ENCODE assay signal across 10 cellular contexts in genomic region chr3:40452057-40452456, GRCh38. TPM values are rescaled to one million over a fixed set of nuclear protein-coding genes. Genes with fewer than 3 reads are reported as not detected.
DNase-seq lines count a peak whose midpoint lies in the region; ATAC-seq, FAIRE-seq and TF ChIP-seq lines count a peak whose summit lies in the region.
"Had no signal": no experiment of that assay in that cellular context is flagged by ENCODE, and none has a peak within 500 bp of the region (broad histone marks: within the 10 kb centered on the region; RNA-seq: fewer than 3 reads in every experiment).

No MANE protein-coding gene starts in this region.

- H3K4me3 ChIP-seq in HAP-1 (peak overlapping the region; percentile 62; the same call in 1 of the 2 replicates), right cardiac atrium (ENCODE audit: low read length) (peak overlapping the region; percentile 70), skeletal muscle tissue (ENCODE audit: low read length in 3 of 3) (peak overlapping the region; percentile 93 to 96 (median 95))

- H3K27me3 Mint-ChIP-seq in WTC11 (ENCODE audit: low read depth) = no peaks in the 10 kb centered on the region

- intact Hi-C loops in right cardiac atrium (cut with DNase I) = loop anchor here in 1 of 4 donors (10.0 kb wide), 1 partner anchor 127 kb away; no protein-coding TSS in a partner anchor

- H3K4me1 ChIP-seq in HAP-1 = peaks cover 19% of the 10 kb centered on the region
- H3K4me1 ChIP-seq in right cardiac atrium (ENCODE audit: control insufficient read depth, insufficient read depth, low read length) = peaks cover 3% of the 10 kb centered on the region
- peaks cover 9 to 19% (median 19%) of the 10 kb centered on the region in 3 donors for H3K4me1 ChIP-seq in skeletal muscle tissue (ENCODE audit: control insufficient read depth in 3 of 3, insufficient read depth in 3 of 3, low read length in 3 of 3)

- in situ Hi-C loops in HAP-1 (cut with MboI; ENCODE audit: low sequenced_read_pairs) = no loop called here

- H3K9ac ChIP-seq in skeletal muscle tissue (ENCODE audit: low read depth in 1 of 3, low read length in 3 of 3) = peak overlapping the region in 2 of 3 donors; percentile 91 to 93

- no peaks in the 10 kb centered on the region for H3K36me3 ChIP-seq in HAP-1 (replicated peaks)
- H3K36me3 ChIP-seq in skeletal muscle tissue (ENCODE audit: control insufficient read depth in 3 of 3, insufficient read depth in 3 of 3, low read length in 3 of 3) = peaks cover 0 to 6% (median 5%) of the 10 kb centered on the region in 3 donors

- H3K9me3 ChIP-seq in HAP-1 (no peaks in the 10 kb centered on the region), right cardiac atrium (ENCODE audit: control insufficient read depth, low read length) (no peaks in the 10 kb centered on the region), skeletal muscle tissue (ENCODE audit: control insufficient read depth in 3 of 3, low read length in 3 of 3) (no peaks in the 10 kb centered on the region)

- H3K4me1 Mint-ChIP-seq in WTC11 = peaks cover 11% of the 10 kb centered on the region

- H3K4me3 Mint-ChIP-seq in WTC11 = peak overlapping the region; percentile 94

- no peak for FAIRE-seq in urothelium cell line (lab: Jason Lieb, UNC)

- 93% methylated on average over 1 of the region's 1 CpG for WGBS in right cardiac atrium

- DNase-seq in HAP-1 (ENCODE audit: low spot score in 2 of 2) (no peak), WTC11 (ENCODE audit: low spot score) (no peak), right cardiac atrium (no peak), DMS53 treated with DMSO at 0.1 percent for 48 hours (lab: John Stamatoyannopoulos, UW; ENCODE audit: unreplicated experiment) (no peak), urothelium cell line (ENCODE audit: low spot score) (no peak)
- DNase-seq: amniotic stem cell, NCI-H446 had no signal

- no peaks in the 10 kb centered on the region; the same call in 1 of the 2 replicates for H3K27me3 ChIP-seq in HAP-1 (ENCODE audit: low read depth)
- no peaks in the 10 kb centered on the region for H3K27me3 ChIP-seq in right cardiac atrium (ENCODE audit: control insufficient read depth, insufficient read depth)
- no peaks in the 10 kb centered on the region for H3K27me3 ChIP-seq in skeletal muscle tissue (ENCODE audit: control insufficient read depth in 3 of 3, insufficient read depth in 3 of 3, low read length in 3 of 3)

- no peaks in the 10 kb centered on the region for H3K9me3 Mint-ChIP-seq in WTC11

- no peak overlapping the region for H3K27ac ChIP-seq in right cardiac atrium (ENCODE audit: low read length)
- H3K27ac ChIP-seq in skeletal muscle tissue (ENCODE audit: low read depth, low read length) = peak overlapping the region; percentile 94

- no peak for ATAC-seq in WTC11
- ATAC-seq in right cardiac atrium = no peak
- no peak for ATAC-seq in GM21576 (IDR thresholded peaks at IDR 0.05; ENCODE audit: unreplicated experiment)
- no peak for ATAC-seq in GM18519 (IDR thresholded peaks at IDR 0.05; ENCODE audit: low FRiP score, unreplicated experiment)

- CTCF ChIA-PET in WTC11 (lab: Charles Lee) = interaction anchor here (1.1 to 2.9 kb wide), 4 partner anchors 54 to 260 kb away, joined by 6 to 15 read pairs (median 7); partner anchors contain the start of genes EIF1B and ZNF620

- POLR2A ChIA-PET in WTC11 (lab: Charles Lee) = interaction anchor here (0.6 to 1.8 kb wide), 3 partner anchors 13 to 143 kb away, joined by 3 to 4 read pairs (median 4); partner anchors contain the start of gene EIF1B

- TF ChIP-seq CTCF in WTC11 (IDR thresholded peaks at IDR 0.05) = no peak

- H3K36me3 Mint-ChIP-seq in WTC11 = no peaks in the 10 kb centered on the region

- peak overlapping the region; percentile 97 for H3K27ac Mint-ChIP-seq in WTC11

TF ChIP-seq in WTC11, 78 proteins besides CTCF, POLR2A, EP300 and RAD21 (continues in another document):
- TF ChIP-seq ZNF232 (CRISPR knock-in tag; IDR thresholded peaks at IDR 0.05) (no peak), ZNF317 (CRISPR knock-in tag; IDR thresholded peaks at IDR 0.05; ENCODE audit: borderline replicate concordance, low read depth) (no peak), ERG (CRISPR knock-in tag; IDR thresholded peaks at IDR 0.05) (no peak), GTF2I (CRISPR knock-in tag; conservative IDR thresholded peaks at IDR 0.05) (no peak), FOXK1 (CRISPR knock-in tag; IDR thresholded peaks at IDR 0.05) (no peak), FOXP1 (CRISPR knock-in tag; IDR thresholded peaks at IDR 0.05; ENCODE audit: borderline replicate concordance) (no peak), ETV6 (CRISPR knock-in tag; IDR thresholded peaks at IDR 0.05) (no peak), ATF2 (CRISPR knock-in tag; IDR thresholded peaks at IDR 0.05; ENCODE audit: borderline replicate concordance, low read depth) (no peak)
- TF ChIP-seq, protein P1, sequence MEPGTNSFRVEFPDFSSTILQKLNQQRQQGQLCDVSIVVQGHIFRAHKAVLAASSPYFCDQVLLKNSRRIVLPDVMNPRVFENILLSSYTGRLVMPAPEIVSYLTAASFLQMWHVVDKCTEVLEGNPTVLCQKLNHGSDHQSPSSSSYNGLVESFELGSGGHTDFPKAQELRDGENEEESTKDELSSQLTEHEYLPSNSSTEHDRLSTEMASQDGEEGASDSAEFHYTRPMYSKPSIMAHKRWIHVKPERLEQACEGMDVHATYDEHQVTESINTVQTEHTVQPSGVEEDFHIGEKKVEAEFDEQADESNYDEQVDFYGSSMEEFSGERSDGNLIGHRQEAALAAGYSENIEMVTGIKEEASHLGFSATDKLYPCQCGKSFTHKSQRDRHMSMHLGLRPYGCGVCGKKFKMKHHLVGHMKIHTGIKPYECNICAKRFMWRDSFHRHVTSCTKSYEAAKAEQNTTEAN (CRISPR knock-in tag; IDR thresholded peaks at IDR 0.05) = no peak
- TF ChIP-seq, protein P2, sequence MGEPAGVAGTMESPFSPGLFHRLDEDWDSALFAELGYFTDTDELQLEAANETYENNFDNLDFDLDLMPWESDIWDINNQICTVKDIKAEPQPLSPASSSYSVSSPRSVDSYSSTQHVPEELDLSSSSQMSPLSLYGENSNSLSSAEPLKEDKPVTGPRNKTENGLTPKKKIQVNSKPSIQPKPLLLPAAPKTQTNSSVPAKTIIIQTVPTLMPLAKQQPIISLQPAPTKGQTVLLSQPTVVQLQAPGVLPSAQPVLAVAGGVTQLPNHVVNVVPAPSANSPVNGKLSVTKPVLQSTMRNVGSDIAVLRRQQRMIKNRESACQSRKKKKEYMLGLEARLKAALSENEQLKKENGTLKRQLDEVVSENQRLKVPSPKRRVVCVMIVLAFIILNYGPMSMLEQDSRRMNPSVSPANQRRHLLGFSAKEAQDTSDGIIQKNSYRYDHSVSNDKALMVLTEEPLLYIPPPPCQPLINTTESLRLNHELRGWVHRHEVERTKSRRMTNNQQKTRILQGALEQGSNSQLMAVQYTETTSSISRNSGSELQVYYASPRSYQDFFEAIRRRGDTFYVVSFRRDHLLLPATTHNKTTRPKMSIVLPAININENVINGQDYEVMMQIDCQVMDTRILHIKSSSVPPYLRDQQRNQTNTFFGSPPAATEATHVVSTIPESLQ (CRISPR knock-in tag; IDR thresholded peaks at IDR 0.05) = no peak

RNA-seq across cellular contexts. Expression of gene RPL14, which starts 5.1 kb away (rescaled TPM):
- total RNA-seq in WTC11 (2021) (2,759 to 2,816 TPM (median 2,760 TPM) in 3 replicates), right cardiac atrium (1,000 to 10,000 TPM; 1,029 to 1,161 (median 1,122) TPM), skeletal muscle tissue (303 TPM)
- 895 TPM for polyA plus RNA-seq in right cardiac atrium

RNA-seq across cellular contexts. Expression of gene ZNF619, which starts 24.9 kb away (rescaled TPM):
- 7.2 to 11.2 TPM (median 9.7 TPM) in 3 replicates for total RNA-seq in WTC11 (2021)
- total RNA-seq in right cardiac atrium = 1 to 10 TPM; 3.9 to 6.3 (median 5.0) TPM
- polyA plus RNA-seq in right cardiac atrium = 1.5 TPM
- 8.4 TPM for total RNA-seq in skeletal muscle tissue

RNA-seq across cellular contexts. Expression of gene ZNF620, which starts 53.8 kb away (rescaled TPM):
- total RNA-seq in WTC11 (2021) = 15.6 to 19.8 TPM (median 17.2 TPM) in 3 replicates
- total RNA-seq in right cardiac atrium = 1 to 10 TPM; 3.1 to 4.3 (median 3.3) TPM
- polyA plus RNA-seq in right cardiac atrium = 2.1 TPM
- total RNA-seq in skeletal muscle tissue = 2.1 TPM
